35 cellular contexts compared by ENCODE assay signal in genomic region chr1:201411292-201411691, GRCh38. TPM values are rescaled to one million over a fixed set of nuclear protein-coding genes. Genes with fewer than 3 reads are reported as not detected.
"Had no signal": no experiment of that assay in that cellular context is flagged by ENCODE, and none has a peak within 500 bp of the region (broad histone marks: within the 10 kb centered on the region; RNA-seq: fewer than 3 reads in every experiment).

No MANE protein-coding gene starts in this region.

- H3K27me3 ChIP-seq: adrenal gland, body of pancreas, breast epithelium had no signal

- ATAC-seq: activated CD8-positive, alpha-beta T cell treated with anti-CD3 and anti-CD28 coated beads for 36 hours; activated naive CD4-positive, alpha-beta T cell treated with anti-CD3 and anti-CD28 coated beads, Interleukin-2, amount 50 U/mL, for 72 hours; activated T-cell treated with anti-CD3 and anti-CD28 coated beads, Interleukin-2, amount 50 U/mL, for 4 hours; activated T-cell treated with anti-CD3 and anti-CD28 coated beads, Interleukin-2, amount 50 U/mL, for 72 hours; activated T-helper 17 cell treated with anti-CD3 and anti-CD28 coated beads, Interleukin-2, amount 50 U/mL, for 72 hours; body of pancreas had no signal

- H3K9me3 ChIP-seq: adrenal gland, body of pancreas had no signal

- DNase-seq: activated B cell treated with CpG ODN at 0.5 μM for 24 hours; activated CD4-positive, alpha-beta memory T cell treated with anti-CD3 and anti-CD28 coated beads for 36 hours; activated CD4-positive, alpha-beta T cell treated with anti-CD3 and anti-CD28 coated beads for 4 hours; activated CD4-positive, alpha-beta T cell treated with anti-CD3 and anti-CD28 coated beads, Interleukin-2, amount 10 ng/mL, durations not matched to agents 24 days and 14 days; activated CD4-positive, alpha-beta T cell treated with anti-CD3 and anti-CD28 coated beads, Interleukin-2, amount 50 U/mL, for 1 hour; activated CD4-positive, alpha-beta T cell treated with anti-CD3 and anti-CD28 coated beads, Interleukin-2, amount 50 U/mL, for 4 hours; activated CD4-positive, CD25-positive, alpha-beta regulatory T cell treated with anti-CD3 and anti-CD28 coated beads, Interleukin-2, amount 50 U/mL, for 72 hours; activated CD8-positive, alpha-beta memory T cell treated with anti-CD3 and anti-CD28 coated beads, Interleukin-2, amount 50 U/mL, for 4 hours; activated CD8-positive, alpha-beta T cell treated with anti-CD3 and anti-CD28 coated beads for 36 hours; activated effector memory CD4-positive, alpha-beta T cell treated with anti-CD3 and anti-CD28 coated beads, Interleukin-2, amount 50 U/mL, for 16 hours; activated gamma-delta T cell treated with Interleukin-2 at 50 U/mL for 16 hours; activated naive CD4-positive, alpha-beta T cell; activated naive CD4-positive, alpha-beta T cell treated with anti-CD3 and anti-CD28 coated beads for 36 hours; activated naive CD4-positive, alpha-beta T cell treated with anti-CD3 and anti-CD28 coated beads, Interleukin-2, amount 50 U/mL, for 16 hours; activated naive CD8-positive, alpha-beta T cell treated with anti-CD3 and anti-CD28 coated beads for 36 hours; activated T-cell treated with anti-CD3 and anti-CD28 coated beads for 4 hours; activated T-cell treated with anti-CD3 and anti-CD28 coated beads, Interleukin-2, amount 50 U/mL, for 1 hour; activated T-cell treated with anti-CD3 and anti-CD28 coated beads, Interleukin-2, amount 50 U/mL, for 4 hours; activated T-cell treated with anti-CD3 and anti-CD28 coated beads, Interleukin-2, amount 50 U/mL, for 72 hours; adrenal gland; amniotic stem cell; aorta; body of pancreas; brain microvascular endothelial cell; caudate nucleus; cerebellar nuclear complex; T-helper 1 cell; T-helper 2 cell; T-helper 9 cell had no signal

- H3K27ac ChIP-seq: adrenal gland, body of pancreas, brain microvascular endothelial cell, breast epithelium, VCaP had no signal

- H3K4me3 ChIP-seq: adrenal gland, body of pancreas, breast epithelium had no signal

- H3K36me3 ChIP-seq: adrenal gland, brain microvascular endothelial cell, breast epithelium had no signal

- H3K4me1 ChIP-seq: adrenal gland, breast epithelium had no signal

RNA-seq across cellular contexts. Expression of gene TNNI1, which starts 10.2 kb away (rescaled TPM):
- total RNA-seq: activated B cell treated with CpG ODN at 0.5 μM for 24 hours; activated CD4-positive, alpha-beta memory T cell treated with anti-CD3 and anti-CD28 coated beads for 36 hours; activated CD4-positive, alpha-beta T cell treated with anti-CD3 and anti-CD28 coated beads, Interleukin-2, amount 10 ng/mL, durations not matched to agents 24 days and 14 days; activated CD8-positive, alpha-beta memory T cell treated with anti-CD3 and anti-CD28 coated beads for 36 hours; activated CD8-positive, alpha-beta T cell treated with anti-CD3 and anti-CD28 coated beads for 36 hours; activated naive CD4-positive, alpha-beta T cell treated with anti-CD3 and anti-CD28 coated beads for 36 hours; activated naive CD4-positive, alpha-beta T cell treated with anti-CD3 and anti-CD28 coated beads, Interleukin-2, amount 50 U/mL, for 72 hours; activated naive CD8-positive, alpha-beta T cell treated with anti-CD3 and anti-CD28 coated beads for 36 hours; activated T-cell treated with anti-CD3 and anti-CD28 coated beads, Interleukin-2, amount 50 U/mL, for 4 hours; activated T-cell treated with anti-CD3 and anti-CD28 coated beads, Interleukin-2, amount 50 U/mL, for 72 hours; activated T-helper 1 cell treated with anti-CD3 and anti-CD28 coated beads, Interleukin-12 subunit alpha, Interleukin-12 subunit beta, Interleukin-2, Interleukin-4 antibody, amounts not matched to agents 30 ng/mL and 10 ng/mL and 1 ng/mL, durations not matched to agents 14 hours and 24 hours and 36 hours; activated T-helper 17 cell treated with anti-CD3 and anti-CD28 coated beads, Interleukin-2, amount 50 U/mL, for 72 hours; aorta; body of pancreas had no signal

RNA-seq across cellular contexts. Expression of gene LAD1, which starts 12.2 kb away (rescaled TPM):
- total RNA-seq: activated B cell treated with CpG ODN at 0.5 μM for 24 hours; activated CD4-positive, alpha-beta memory T cell treated with anti-CD3 and anti-CD28 coated beads for 36 hours; activated CD4-positive, alpha-beta T cell treated with anti-CD3 and anti-CD28 coated beads, Interleukin-2, amount 10 ng/mL, durations not matched to agents 24 days and 14 days; activated CD8-positive, alpha-beta memory T cell treated with anti-CD3 and anti-CD28 coated beads for 36 hours; activated CD8-positive, alpha-beta T cell treated with anti-CD3 and anti-CD28 coated beads for 36 hours; activated naive CD4-positive, alpha-beta T cell treated with anti-CD3 and anti-CD28 coated beads for 36 hours; activated naive CD4-positive, alpha-beta T cell treated with anti-CD3 and anti-CD28 coated beads, Interleukin-2, amount 50 U/mL, for 72 hours; activated naive CD8-positive, alpha-beta T cell treated with anti-CD3 and anti-CD28 coated beads for 36 hours; activated T-cell treated with anti-CD3 and anti-CD28 coated beads, Interleukin-2, amount 50 U/mL, for 72 hours; activated T-helper 1 cell treated with anti-CD3 and anti-CD28 coated beads, Interleukin-12 subunit alpha, Interleukin-12 subunit beta, Interleukin-2, Interleukin-4 antibody, amounts not matched to agents 30 ng/mL and 10 ng/mL and 1 ng/mL, durations not matched to agents 14 hours and 24 hours and 36 hours; activated T-helper 17 cell treated with anti-CD3 and anti-CD28 coated beads, Interleukin-2, amount 50 U/mL, for 72 hours had no signal

RNA-seq across cellular contexts. Expression of gene TNNT2, which starts 33.8 kb away (rescaled TPM):
- total RNA-seq: activated B cell treated with CpG ODN at 0.5 μM for 24 hours; activated CD4-positive, alpha-beta memory T cell treated with anti-CD3 and anti-CD28 coated beads for 36 hours; activated CD4-positive, alpha-beta T cell treated with anti-CD3 and anti-CD28 coated beads, Interleukin-2, amount 10 ng/mL, durations not matched to agents 24 days and 14 days; activated CD8-positive, alpha-beta memory T cell treated with anti-CD3 and anti-CD28 coated beads for 36 hours; activated CD8-positive, alpha-beta T cell treated with anti-CD3 and anti-CD28 coated beads for 36 hours; activated naive CD4-positive, alpha-beta T cell treated with anti-CD3 and anti-CD28 coated beads for 36 hours; activated naive CD4-positive, alpha-beta T cell treated with anti-CD3 and anti-CD28 coated beads, Interleukin-2, amount 50 U/mL, for 72 hours; activated naive CD8-positive, alpha-beta T cell treated with anti-CD3 and anti-CD28 coated beads for 36 hours; activated T-cell treated with anti-CD3 and anti-CD28 coated beads, Interleukin-2, amount 50 U/mL, for 4 hours; activated T-cell treated with anti-CD3 and anti-CD28 coated beads, Interleukin-2, amount 50 U/mL, for 72 hours; activated T-helper 1 cell treated with anti-CD3 and anti-CD28 coated beads, Interleukin-12 subunit alpha, Interleukin-12 subunit beta, Interleukin-2, Interleukin-4 antibody, amounts not matched to agents 30 ng/mL and 10 ng/mL and 1 ng/mL, durations not matched to agents 14 hours and 24 hours and 36 hours; activated T-helper 17 cell treated with anti-CD3 and anti-CD28 coated beads, Interleukin-2, amount 50 U/mL, for 72 hours had no signal
